Comparison of ENCODE assay signal across 8 cellular contexts in genomic region chr9:74277532-74277931, GRCh38.
DNase-seq lines count a peak whose midpoint lies in the region; ATAC-seq, FAIRE-seq and TF ChIP-seq lines count a peak whose summit lies in the region.

No MANE protein-coding gene starts in this region.

- CTCF ChIA-PET in WTC11 (lab: Charles Lee) (no interaction called here), Calu3 (lab: Charles Lee) (no interaction called here), MCF 10A (lab: Yijun Ruan, JAX) (interaction anchor here (0.9 to 1.3 kb wide), 2 partner anchors 11 to 13 kb away, joined by 3 to 5 read pairs; no protein-coding TSS in a partner anchor)

- H3K4me3 Mint-ChIP-seq in WTC11 (no peak overlapping the region), Calu3 (ENCODE audit: low read depth, unreplicated experiment) (no peak overlapping the region), MCF 10A (ENCODE audit: unreplicated experiment) (no peak overlapping the region)

- peaks cover 21% of the 10 kb centered on the region for H3K9me3 Mint-ChIP-seq in WTC11
- H3K9me3 Mint-ChIP-seq in Calu3 (ENCODE audit: low read depth, unreplicated experiment): no peaks in the 10 kb centered on the region
- H3K9me3 Mint-ChIP-seq in MCF 10A (ENCODE audit: unreplicated experiment): peaks cover 20% of the 10 kb centered on the region

- TF ChIP-seq CTCF in GM13977 (IDR thresholded peaks at IDR 0.05; ENCODE audit: extremely low read depth, insufficient read depth, missing control alignments) (peak; percentile 15), WTC11 (IDR thresholded peaks at IDR 0.05) (no peak), Calu3 (IDR thresholded peaks at IDR 0.05; ENCODE audit: unreplicated experiment) (no peak), MCF 10A (IDR thresholded peaks at IDR 0.05; ENCODE audit: unreplicated experiment) (no peak)

- in situ Hi-C loops in GM13977 (cut with MboI; ENCODE audit: low pct_unique_long_range_greater_than_20kb, low sequenced_read_pairs, unreplicated experiment): no loop called here

- BruUV-seq in Calu3 (replicated peaks; lab: Mats Ljungman, UMichigan) (no TSS peak), MCF 10A (replicated peaks; lab: Mats Ljungman, UMichigan) (no TSS peak)

- ATAC-seq in GM19372 (IDR thresholded peaks at IDR 0.05; ENCODE audit: low read depth, unreplicated experiment): peak; percentile 94
- ATAC-seq in HG03025 (IDR thresholded peaks at IDR 0.05; ENCODE audit: low FRiP score, unreplicated experiment): peak; percentile 85
- ATAC-seq in WTC11: no peak

- H3K27me3 Mint-ChIP-seq in WTC11 (ENCODE audit: low read depth) (no peaks in the 10 kb centered on the region), Calu3 (ENCODE audit: unreplicated experiment) (no peaks in the 10 kb centered on the region), MCF 10A (ENCODE audit: insufficient read depth, unreplicated experiment) (no peaks in the 10 kb centered on the region)

- no peak for FAIRE-seq in HTR-8/SVneo (lab: Jason Lieb, UNC)

- intact Hi-C loops in Calu3 (cut with micrococcal nuclease; ENCODE audit: unreplicated experiment): no loop called here
- intact Hi-C loops in MCF 10A (cut with micrococcal nuclease): no loop called here

- H3K36me3 Mint-ChIP-seq in WTC11 (peaks cover 18% of the 10 kb centered on the region), Calu3 (ENCODE audit: insufficient read depth, unreplicated experiment) (no peaks in the 10 kb centered on the region), MCF 10A (ENCODE audit: insufficient read depth, unreplicated experiment) (no peaks in the 10 kb centered on the region)

- no peaks in the 10 kb centered on the region for H3K4me1 Mint-ChIP-seq in WTC11
- no peaks in the 10 kb centered on the region for H3K4me1 Mint-ChIP-seq in Calu3 (ENCODE audit: low read depth, unreplicated experiment)
- no peaks in the 10 kb centered on the region for H3K4me1 Mint-ChIP-seq in MCF 10A (ENCODE audit: insufficient read depth, unreplicated experiment)

- POLR2A ChIA-PET in WTC11 (lab: Charles Lee) (no interaction called here), MCF 10A (lab: Yijun Ruan, JAX) (no interaction called here)

- peak; percentile 66 for DNase-seq in GM13977 (ENCODE audit: low spot score)
- DNase-seq in WTC11 (ENCODE audit: low spot score): no peak
- DNase-seq in Calu3: no peak
- no peak for DNase-seq in HTR-8/SVneo (ENCODE audit: insufficient read length, low spot score)
- DNase-seq in MCF 10A (ENCODE audit: unreplicated experiment): no peak
- DNase-seq in iPS-NIHi11 (ENCODE audit: low spot score): no peak

- H3K27ac Mint-ChIP-seq in WTC11 (0 out of 2 replicates have a peak overlapping the region, but pooled peaks have one; percentile 16), Calu3 (ENCODE audit: unreplicated experiment) (no peak overlapping the region), MCF 10A (ENCODE audit: low read depth, unreplicated experiment) (no peak overlapping the region)

TF ChIP-seq in WTC11, 78 proteins besides CTCF, POLR2A, EP300 and RAD21:
- TF ChIP-seq ZBTB43 (CRISPR knock-in tag; IDR thresholded peaks at IDR 0.05): no peak
- no peak for TF ChIP-seq CREM (CRISPR knock-in tag; IDR thresholded peaks at IDR 0.05)
- no peak for TF ChIP-seq ZNF121 (CRISPR knock-in tag; IDR thresholded peaks at IDR 0.05)
- TF ChIP-seq SP1 (CRISPR knock-in tag; conservative IDR thresholded peaks at IDR 0.05): no peak
- TF ChIP-seq RELA (CRISPR knock-in tag; IDR thresholded peaks at IDR 0.05; ENCODE audit: borderline replicate concordance): no peak
- no peak for TF ChIP-seq ATF2 (CRISPR knock-in tag; IDR thresholded peaks at IDR 0.05; ENCODE audit: borderline replicate concordance, low read depth)
- no peak for TF ChIP-seq FOXP1 (CRISPR knock-in tag; IDR thresholded peaks at IDR 0.05; ENCODE audit: borderline replicate concordance)
- no peak for TF ChIP-seq MLX (CRISPR knock-in tag; IDR thresholded peaks at IDR 0.05)
- TF ChIP-seq ETV6 (CRISPR knock-in tag; IDR thresholded peaks at IDR 0.05): no peak
- no peak for TF ChIP-seq MYBL2 (CRISPR knock-in tag; IDR thresholded peaks at IDR 0.05)
- no peak for TF ChIP-seq PRDM15 (CRISPR knock-in tag; IDR thresholded peaks at IDR 0.05)
- no peak for TF ChIP-seq ZNF416 (CRISPR knock-in tag; IDR thresholded peaks at IDR 0.05)
- TF ChIP-seq ZNF317 (CRISPR knock-in tag; IDR thresholded peaks at IDR 0.05; ENCODE audit: borderline replicate concordance, low read depth): no peak
- no peak for TF ChIP-seq NR2C2 (CRISPR knock-in tag; IDR thresholded peaks at IDR 0.05)
- no peak for TF ChIP-seq TEAD4 (CRISPR knock-in tag; IDR thresholded peaks at IDR 0.05)
- TF ChIP-seq NR3C1 (CRISPR knock-in tag; conservative IDR thresholded peaks at IDR 0.05; ENCODE audit: low read depth): no peak
